ENCODE assay signal across 8 cellular contexts in the genomic region with DNA sequence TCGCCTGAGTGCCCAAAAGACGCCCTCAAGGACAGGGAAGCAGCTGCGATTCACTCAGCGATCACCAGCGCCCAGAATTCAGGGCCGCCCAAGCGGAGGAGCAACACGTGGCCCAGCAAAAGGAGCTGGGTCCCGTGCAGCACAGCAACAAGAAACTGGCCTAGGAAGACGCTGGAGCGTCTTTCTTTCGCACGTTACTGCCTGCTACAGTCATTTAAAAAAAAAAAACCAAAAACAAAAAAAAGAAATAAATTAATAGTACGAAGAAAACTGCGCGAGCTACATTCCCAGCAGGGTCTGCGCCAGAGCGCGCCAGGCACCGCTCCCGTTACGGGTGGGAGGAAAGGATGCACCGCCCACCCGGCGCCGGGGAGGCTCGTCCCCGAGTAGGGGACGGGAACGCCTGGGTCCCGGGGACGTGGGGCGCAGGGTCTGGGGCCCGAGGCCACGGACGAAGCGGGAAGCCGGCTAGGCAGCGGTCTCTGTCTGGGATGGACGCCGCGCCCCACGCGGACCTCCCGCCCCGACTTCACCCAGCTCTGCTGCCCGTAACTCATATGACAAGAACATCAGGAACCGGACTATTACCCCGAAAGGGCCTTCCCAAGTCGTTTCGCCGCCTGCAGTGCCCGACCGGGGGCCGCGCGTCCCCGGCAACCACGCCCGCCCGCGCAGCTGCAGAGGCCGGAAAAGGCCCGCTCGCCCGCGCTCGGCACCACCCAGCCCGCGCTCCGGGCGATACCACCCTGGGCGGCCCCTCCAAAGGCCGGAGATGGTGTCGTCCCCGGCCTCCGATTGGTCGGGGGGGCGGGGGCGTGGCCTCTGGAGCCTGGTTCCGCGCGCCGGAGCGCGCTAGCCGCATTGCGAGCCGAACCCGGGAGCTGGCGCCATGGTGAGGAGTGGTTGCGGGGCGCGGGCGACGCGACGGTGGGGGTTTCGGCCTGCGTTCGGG. TPM values are rescaled to one million over a fixed set of nuclear protein-coding genes. Genes with fewer than 3 reads are reported as not detected.
A peak's percentile ranks its signal among the peaks of the same experiment; 100 is the strongest.
DNase-seq lines count a peak whose midpoint lies in the region; ATAC-seq and TF ChIP-seq lines count a peak whose summit lies in the region.

A gene with protein sequence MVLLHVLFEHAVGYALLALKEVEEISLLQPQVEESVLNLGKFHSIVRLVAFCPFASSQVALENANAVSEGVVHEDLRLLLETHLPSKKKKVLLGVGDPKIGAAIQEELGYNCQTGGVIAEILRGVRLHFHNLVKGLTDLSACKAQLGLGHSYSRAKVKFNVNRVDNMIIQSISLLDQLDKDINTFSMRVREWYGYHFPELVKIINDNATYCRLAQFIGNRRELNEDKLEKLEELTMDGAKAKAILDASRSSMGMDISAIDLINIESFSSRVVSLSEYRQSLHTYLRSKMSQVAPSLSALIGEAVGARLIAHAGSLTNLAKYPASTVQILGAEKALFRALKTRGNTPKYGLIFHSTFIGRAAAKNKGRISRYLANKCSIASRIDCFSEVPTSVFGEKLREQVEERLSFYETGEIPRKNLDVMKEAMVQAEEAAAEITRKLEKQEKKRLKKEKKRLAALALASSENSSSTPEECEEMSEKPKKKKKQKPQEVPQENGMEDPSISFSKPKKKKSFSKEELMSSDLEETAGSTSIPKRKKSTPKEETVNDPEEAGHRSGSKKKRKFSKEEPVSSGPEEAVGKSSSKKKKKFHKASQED (plus strand): TSS at position 861 of the 952 bp plus-strand sequence. CDS start 29 bp downstream, at position 890.

- peak; percentile 91 for ATAC-seq in stimulated activated naive CD8-positive, alpha-beta T cell treated with anti-CD3 and anti-CD28 coated beads, Interleukin-15, Interleukin-2, amounts not matched to agents 100 U/mL and 50 U/mL, for 24 hours

- peaks cover 13% of the 10 kb centered on the region for H3K4me1 Mint-ChIP-seq in nephron

- H3K27me3 Mint-ChIP-seq in nephron (ENCODE audit: low read depth) = no peaks in the 10 kb centered on the region

- DNase-seq in EH (ENCODE audit: low read depth) (peak; percentile 87), H4 (ENCODE audit: low spot score) (peak; percentile 78), LoVo (ENCODE audit: low spot score) (peak; percentile 90), fibroblast of peridontal ligament (ENCODE audit: extremely low read depth) (peak; percentile 84)
- peak; percentile 91 for DNase-seq in activated T-helper 9 cell treated with anti-CD3 and anti-CD28 coated beads, Interleukin-2, amount 50 U/mL, for 16 hours (ENCODE audit: low read depth)
- DNase-seq in stimulated activated naive CD8-positive, alpha-beta T cell treated with anti-CD3 and anti-CD28 coated beads, Interleukin-15, Interleukin-2, amounts not matched to agents 100 U/mL and 50 U/mL, for 24 hours = peak; percentile 97

- no peaks in the 10 kb centered on the region for H3K9me3 Mint-ChIP-seq in nephron

- peaks cover 37% of the 10 kb centered on the region for H3K36me3 Mint-ChIP-seq in nephron (ENCODE audit: low read depth)

- peak within 1 kb of the TSS; percentile 93 to 98 (median 96) for H3K4me3 Mint-ChIP-seq in nephron

- TF ChIP-seq CTCF in nephron (IDR thresholded peaks at IDR 0.05; ENCODE audit: unreplicated experiment in 3 of 3) = no peak

- peak; percentile 87 for TF ChIP-seq POLR2A in Raji (IDR thresholded peaks at IDR 0.05; ENCODE audit: insufficient read depth, low read depth, low read length)

- H3K27ac Mint-ChIP-seq in nephron = peak within 1 kb of the TSS; percentile 88 to 97 (median 95)

RNA-seq across cellular contexts. Expression of the gene that starts here (rescaled TPM):
- 148 and 152 TPM in 2 replicates for total RNA-seq in H4 (2014; rRNA removed; shearing (Covaris generic))

Comparison
In these comparisons a context has a peak if more than half of its experiments do, and no peak if none do; other contexts are left out.
1. Peak in every context shown above with its lines: DNase-seq and ATAC-seq.